15 cellular contexts compared by ENCODE assay signal in genomic region chr7:157654350-157654749, GRCh38.
DNase-seq lines count a peak whose midpoint lies in the region; ATAC-seq and TF ChIP-seq lines count a peak whose summit lies in the region.
"Had no signal": no experiment of that assay in that cellular context is flagged by ENCODE, and none has a peak within 500 bp of the region (broad histone marks: within the 10 kb centered on the region; RNA-seq: fewer than 3 reads in every experiment).

No MANE protein-coding gene starts in this region.

- TF ChIP-seq CTCF in SK-N-SH (IDR thresholded peaks at IDR 0.05) = no peak

- H3K4me3 Mint-ChIP-seq in stimulated activated effector memory CD8-positive, alpha-beta T cell treated with anti-CD3 and anti-CD28 coated beads, Interleukin-12 subunit alpha, Interleukin-12 subunit beta, amount 100 ng/mL, for 72 hours = no peak overlapping the region
- H3K4me3 Mint-ChIP-seq: CD4-positive, alpha-beta T cell; GM23338; H9 had no signal

- H3F3A ChIP-seq in SK-N-SH (replicated peaks; ENCODE audit: insufficient read depth) = no peaks in the 10 kb centered on the region

- DNase-seq in SK-N-SH = peak; percentile 23
- DNase-seq in Daoy (ENCODE audit: low read depth) = peak; percentile 11
- peak; percentile 64 for DNase-seq in mesenteric fat pad (ENCODE audit: low spot score)
- DNase-seq in SW 1271 (lab: John Stamatoyannopoulos, UW) = no peak
- DNase-seq in stimulated activated effector memory CD8-positive, alpha-beta T cell treated with anti-CD3 and anti-CD28 coated beads, Interleukin-12 subunit alpha, Interleukin-12 subunit beta, amount 100 ng/mL, for 72 hours (ENCODE audit: low spot score in 2 of 2) = no peak
- DNase-seq in stimulated activated CD8-positive, alpha-beta memory T cell treated with anti-CD3 and anti-CD28 coated beads, Interleukin-4, amount 100 ng/mL, for 48 hours = no peak
- DNase-seq: Calu3; CD4-positive, alpha-beta T cell; DMS 273 treated with DMSO at 0.1 percent for 48 hours; EL; H9; IMR-90 had no signal

- no peaks in the 10 kb centered on the region for H3K27me3 ChIP-seq in SK-N-SH (ENCODE audit: insufficient read depth)

- no peaks in the 10 kb centered on the region for H3K9me3 ChIP-seq in SK-N-SH

- H3K27ac Mint-ChIP-seq in stimulated activated effector memory CD8-positive, alpha-beta T cell treated with anti-CD3 and anti-CD28 coated beads, Interleukin-12 subunit alpha, Interleukin-12 subunit beta, amount 100 ng/mL, for 72 hours = no peak overlapping the region
- H3K27ac Mint-ChIP-seq: CD4-positive, alpha-beta T cell; GM23338; H9 had no signal

- no peak for ATAC-seq in SK-N-SH treated with all-trans-retinoic acid at 6 μM for 48 hours
- ATAC-seq in stimulated activated effector memory CD8-positive, alpha-beta T cell treated with anti-CD3 and anti-CD28 coated beads, Interleukin-12 subunit alpha, Interleukin-12 subunit beta, amount 100 ng/mL, for 72 hours = no peak
- ATAC-seq: GM23338 had no signal

- no peak overlapping the region for H3K4me2 ChIP-seq in SK-N-SH
- H3K4me2 ChIP-seq: GM23338 had no signal

- no peaks in the 10 kb centered on the region for H3K36me3 Mint-ChIP-seq in stimulated activated effector memory CD8-positive, alpha-beta T cell treated with anti-CD3 and anti-CD28 coated beads, Interleukin-12 subunit alpha, Interleukin-12 subunit beta, amount 100 ng/mL, for 72 hours

- H2AFZ ChIP-seq in SK-N-SH (ENCODE audit: low read depth) = no peak overlapping the region
- H2AFZ ChIP-seq: GM23338 had no signal

- no peak overlapping the region for H3K9ac ChIP-seq in SK-N-SH

- WGBS in SK-N-SH (ENCODE audit: low lambda C conversion rate) = 83% methylated on average over 14 of the region's 14 CpGs

- no peaks in the 10 kb centered on the region for H3K79me2 ChIP-seq in SK-N-SH (ENCODE audit: insufficient read depth)

- POLR2A ChIA-PET in SK-N-SH (lab: Yijun Ruan, JAX) = no interaction called here

- no peaks in the 10 kb centered on the region for H3K9me3 Mint-ChIP-seq in stimulated activated effector memory CD8-positive, alpha-beta T cell treated with anti-CD3 and anti-CD28 coated beads, Interleukin-12 subunit alpha, Interleukin-12 subunit beta, amount 100 ng/mL, for 72 hours
- H3K9me3 Mint-ChIP-seq: CD4-positive, alpha-beta T cell; H9 had no signal

- H3K4me3 ChIP-seq in SK-N-SH (ENCODE audit: low read depth in 2 of 2, low read length in 1 of 2) = no peak overlapping the region
- H3K4me3 ChIP-seq: GM23338 had no signal

- peaks cover 0 to 4% of the 10 kb centered on the region in 2 experiments for H3K36me3 ChIP-seq in SK-N-SH (replicated peaks in 1 of 2; ENCODE audit: control insufficient read depth in 1 of 2, insufficient read depth in 2 of 2, low read length in 1 of 2)

- CTCF ChIA-PET in SK-N-SH (lab: Yijun Ruan, JAX) = no interaction called here

- H3K4me1 ChIP-seq in SK-N-SH (ENCODE audit: control insufficient read depth in 1 of 2, insufficient read depth in 2 of 2, low read depth in 1 of 2, low read length in 1 of 2) = no peaks in the 10 kb centered on the region

- no peak for TF ChIP-seq EP300 in SK-N-SH (IDR thresholded peaks at IDR 0.05; ENCODE audit: borderline replicate concordance in 1 of 2, low read depth in 1 of 2, low read length in 1 of 2)

- no peak overlapping the region for H3K27ac ChIP-seq in SK-N-SH (ENCODE audit: low read depth in 2 of 2, low read length in 1 of 2)
- H3K27ac ChIP-seq: 22Rv1 had no signal

- TF ChIP-seq RAD21 in SK-N-SH (IDR thresholded peaks at IDR 0.05; ENCODE audit: low read length) = no peak

- no peaks in the 10 kb centered on the region for H3K4me1 Mint-ChIP-seq in stimulated activated effector memory CD8-positive, alpha-beta T cell treated with anti-CD3 and anti-CD28 coated beads, Interleukin-12 subunit alpha, Interleukin-12 subunit beta, amount 100 ng/mL, for 72 hours
- H3K4me1 Mint-ChIP-seq: GM23338, H9 had no signal

- H3K9me2 ChIP-seq in SK-N-SH = no peaks in the 10 kb centered on the region

- no peaks in the 10 kb centered on the region for H4K20me1 ChIP-seq in SK-N-SH (ENCODE audit: insufficient read depth)

TF ChIP-seq in SK-N-SH, 30 proteins besides CTCF, POLR2A, EP300 and RAD21 (continues in another document):
- TF ChIP-seq ELF1 (IDR thresholded peaks at IDR 0.05) (no peak), PBX3 (IDR thresholded peaks at IDR 0.05) (no peak), TCF12 (IDR thresholded peaks at IDR 0.05) (no peak), MAX (IDR thresholded peaks at IDR 0.05; ENCODE audit: low read depth) (no peak), CHD2 (IDR thresholded peaks at IDR 0.05; ENCODE audit: low read length, partially characterized antibody) (no peak), POLR2AphosphoS5 (IDR thresholded peaks at IDR 0.05; ENCODE audit: low read depth, low read length) (no peak), TAF1 (IDR thresholded peaks at IDR 0.05; ENCODE audit: borderline replicate concordance, low read depth, low read length) (no peak), RCOR1 (IDR thresholded peaks at IDR 0.05; ENCODE audit: low read length) (no peak), NFIC (IDR thresholded peaks at IDR 0.05; ENCODE audit: borderline replicate concordance) (no peak), RFX5 (IDR thresholded peaks at IDR 0.05; ENCODE audit: low read length) (no peak), USF2 (IDR thresholded peaks at IDR 0.05; ENCODE audit: borderline replicate concordance, low read depth, low read length) (no peak)

TF ChIP-seq in SK-N-SH treated with all-trans-retinoic acid at 6 μM for 48 hours, 23 proteins besides CTCF, POLR2A, EP300 and RAD21:
- TF ChIP-seq, protein P1, sequence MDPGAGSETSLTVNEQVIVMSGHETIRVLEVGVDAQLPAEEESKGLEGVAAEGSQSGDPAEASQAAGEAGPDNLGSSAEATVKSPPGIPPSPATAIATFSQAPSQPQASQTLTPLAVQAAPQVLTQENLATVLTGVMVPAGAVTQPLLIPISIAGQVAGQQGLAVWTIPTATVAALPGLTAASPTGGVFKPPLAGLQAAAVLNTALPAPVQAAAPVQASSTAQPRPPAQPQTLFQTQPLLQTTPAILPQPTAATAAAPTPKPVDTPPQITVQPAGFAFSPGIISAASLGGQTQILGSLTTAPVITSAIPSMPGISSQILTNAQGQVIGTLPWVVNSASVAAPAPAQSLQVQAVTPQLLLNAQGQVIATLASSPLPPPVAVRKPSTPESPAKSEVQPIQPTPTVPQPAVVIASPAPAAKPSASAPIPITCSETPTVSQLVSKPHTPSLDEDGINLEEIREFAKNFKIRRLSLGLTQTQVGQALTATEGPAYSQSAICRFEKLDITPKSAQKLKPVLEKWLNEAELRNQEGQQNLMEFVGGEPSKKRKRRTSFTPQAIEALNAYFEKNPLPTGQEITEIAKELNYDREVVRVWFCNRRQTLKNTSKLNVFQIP (CRISPR knock-in tag; IDR thresholded peaks at IDR 0.05; ENCODE audit: borderline replicate concordance, low read depth) = no peak
- TF ChIP-seq ZNF8 (CRISPR knock-in tag; IDR thresholded peaks at IDR 0.05) (no peak), GLIS3 (CRISPR knock-in tag; IDR thresholded peaks at IDR 0.05) (no peak), BACH2 (CRISPR knock-in tag; IDR thresholded peaks at IDR 0.05; ENCODE audit: borderline replicate concordance) (no peak)
- TF ChIP-seq, protein P2, sequence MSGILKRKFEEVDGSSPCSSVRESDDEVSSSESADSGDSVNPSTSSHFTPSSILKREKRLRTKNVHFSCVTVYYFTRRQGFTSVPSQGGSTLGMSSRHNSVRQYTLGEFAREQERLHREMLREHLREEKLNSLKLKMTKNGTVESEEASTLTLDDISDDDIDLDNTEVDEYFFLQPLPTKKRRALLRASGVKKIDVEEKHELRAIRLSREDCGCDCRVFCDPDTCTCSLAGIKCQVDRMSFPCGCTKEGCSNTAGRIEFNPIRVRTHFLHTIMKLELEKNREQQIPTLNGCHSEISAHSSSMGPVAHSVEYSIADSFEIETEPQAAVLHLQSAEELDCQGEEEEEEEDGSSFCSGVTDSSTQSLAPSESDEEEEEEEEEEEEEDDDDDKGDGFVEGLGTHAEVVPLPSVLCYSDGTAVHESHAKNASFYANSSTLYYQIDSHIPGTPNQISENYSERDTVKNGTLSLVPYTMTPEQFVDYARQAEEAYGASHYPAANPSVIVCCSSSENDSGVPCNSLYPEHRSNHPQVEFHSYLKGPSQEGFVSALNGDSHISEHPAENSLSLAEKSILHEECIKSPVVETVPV (CRISPR knock-in tag; IDR thresholded peaks at IDR 0.05) = no peak

Comparison
In these comparisons a context has a peak if more than half of its experiments do, and no peak if none do; other contexts are left out.
1. DNase-seq: peak in SK-N-SH (single experiment), Daoy (single experiment) and mesenteric fat pad (single experiment); none in SW 1271 (0 of 2), stimulated activated effector memory CD8-positive, alpha-beta T cell treated with anti-CD3 and anti-CD28 coated beads, Interleukin-12 subunit alpha, Interleukin-12 subunit beta, amount 100 ng/mL, for 72 hours (0 of 2) and stimulated activated CD8-positive, alpha-beta memory T cell treated with anti-CD3 and anti-CD28 coated beads, Interleukin-4, amount 100 ng/mL, for 48 hours (single experiment).